Comparison of ENCODE assay signal across 6 cellular contexts in genomic region chr7:92942706-92943105, GRCh38.
DNase-seq lines count a peak whose midpoint lies in the region; ATAC-seq lines count a peak whose summit lies in the region.
"Not testable (repeated sequence)": the region's sequence is repeated elsewhere in the genome, so short reads cannot be mapped to it uniquely, and the experiment has no call there.

No MANE protein-coding gene starts in this region.

- not testable (repeated sequence) for H3K4me3 Mint-ChIP-seq in activated CD4-positive, alpha-beta T cell treated with anti-CD3 and anti-CD28 coated beads for 36 hours; activated T-cell treated with anti-CD3 and anti-CD28 coated beads, Interleukin-2, amount 50 U/mL, for 24 hours
- H3K4me3 Mint-ChIP-seq in activated T-helper 17 cell treated with anti-CD3 and anti-CD28 coated beads, Interleukin-2, amount 50 U/mL, for 72 hours, result peak overlapping the region; percentile 9

- peaks cover 13% of the 10 kb centered on the region for H3K4me1 Mint-ChIP-seq in activated CD4-positive, alpha-beta T cell treated with anti-CD3 and anti-CD28 coated beads for 36 hours
- not testable (repeated sequence) for H3K4me1 Mint-ChIP-seq in activated T-cell treated with anti-CD3 and anti-CD28 coated beads, Interleukin-2, amount 50 U/mL, for 24 hours (ENCODE audit: low read depth); activated T-helper 17 cell treated with anti-CD3 and anti-CD28 coated beads, Interleukin-2, amount 50 U/mL, for 72 hours

- POLR2A ChIA-PET in activated CD4-positive, alpha-beta T cell treated with anti-CD3 and anti-CD28 coated beads for 36 hours (lab: Charles Lee), result not testable (repeated sequence)

- peaks cover 39% of the 10 kb centered on the region for H3K9me3 Mint-ChIP-seq in activated CD4-positive, alpha-beta T cell treated with anti-CD3 and anti-CD28 coated beads for 36 hours (ENCODE audit: low read depth)
- H3K9me3 Mint-ChIP-seq in activated T-cell treated with anti-CD3 and anti-CD28 coated beads, Interleukin-2, amount 50 U/mL, for 24 hours, result peaks cover 38% of the 10 kb centered on the region
- peaks cover 33% of the 10 kb centered on the region for H3K9me3 Mint-ChIP-seq in activated T-helper 17 cell treated with anti-CD3 and anti-CD28 coated beads, Interleukin-2, amount 50 U/mL, for 72 hours
- H3K9me3 Mint-ChIP-seq in activated naive CD4-positive, alpha-beta T cell treated with anti-CD3 and anti-CD28 coated beads, Interleukin-2, amount 50 U/mL, for 72 hours, result peaks cover 33 to 58% of the 10 kb centered on the region in 2 donors

- ATAC-seq in activated CD4-positive, alpha-beta T cell treated with anti-CD3 and anti-CD28 coated beads for 36 hours, result peak; percentile 66
- peak; percentile 81 for ATAC-seq in activated T-helper 17 cell treated with anti-CD3 and anti-CD28 coated beads, Interleukin-2, amount 50 U/mL, for 72 hours (replicated peaks)
- ATAC-seq in activated naive CD4-positive, alpha-beta T cell treated with anti-CD3 and anti-CD28 coated beads, Interleukin-2, amount 50 U/mL, for 72 hours, result peak; percentile 49 to 78

- not testable (repeated sequence) for H3K27me3 Mint-ChIP-seq in activated CD4-positive, alpha-beta T cell treated with anti-CD3 and anti-CD28 coated beads for 36 hours; activated T-cell treated with anti-CD3 and anti-CD28 coated beads, Interleukin-2, amount 50 U/mL, for 24 hours; activated T-helper 17 cell treated with anti-CD3 and anti-CD28 coated beads, Interleukin-2, amount 50 U/mL, for 72 hours

- peaks cover 12% of the 10 kb centered on the region for H3K36me3 Mint-ChIP-seq in activated CD4-positive, alpha-beta T cell treated with anti-CD3 and anti-CD28 coated beads for 36 hours (ENCODE audit: low read depth)
- H3K36me3 Mint-ChIP-seq in activated T-cell treated with anti-CD3 and anti-CD28 coated beads, Interleukin-2, amount 50 U/mL, for 24 hours (ENCODE audit: low read depth); activated T-helper 17 cell treated with anti-CD3 and anti-CD28 coated beads, Interleukin-2, amount 50 U/mL, for 72 hours (ENCODE audit: low read depth): not testable (repeated sequence)
- H3K36me3 Mint-ChIP-seq in activated naive CD4-positive, alpha-beta T cell treated with anti-CD3 and anti-CD28 coated beads, Interleukin-2, amount 50 U/mL, for 72 hours, result peaks cover 26 to 64% of the 10 kb centered on the region in 2 donors

- CTCF ChIA-PET in activated CD4-positive, alpha-beta T cell treated with anti-CD3 and anti-CD28 coated beads for 36 hours (lab: Charles Lee), result interaction anchor here (0.6 to 0.7 kb wide), 2 partner anchors 55 to 87 kb away, joined by 3 read pairs; no protein-coding TSS in a partner anchor

- peak; percentile 30 for DNase-seq in activated CD4-positive, alpha-beta T cell treated with anti-CD3 and anti-CD28 coated beads for 36 hours
- DNase-seq in activated T-cell treated with anti-CD3 and anti-CD28 coated beads, Interleukin-2, amount 50 U/mL, for 24 hours; activated naive CD4-positive, alpha-beta T cell treated with anti-CD3 and anti-CD28 coated beads, Interleukin-2, amount 50 U/mL, for 72 hours (ENCODE audit: low spot score in 2 of 2): not testable (repeated sequence)
- peak; percentile 10 for DNase-seq in dedifferentiated amniotic fluid mesenchymal stem cell (ENCODE audit: extremely low spot score)
- peak; percentile 23 for DNase-seq in stimulated activated CD4-positive, alpha-beta T cell treated with anti-CD3 and anti-CD28 coated beads, Interleukin-4, amount 100 ng/mL, for 24 hours

- intact Hi-C loops in activated CD4-positive, alpha-beta T cell treated with anti-CD3 and anti-CD28 coated beads for 36 hours (cut with DNase I, micrococcal nuclease), result loop anchor here in 1 of 2 experiments (2.0 kb wide), 1 partner anchor 38 kb away; no protein-coding TSS in a partner anchor

- not testable (repeated sequence) for H3K27ac Mint-ChIP-seq in activated CD4-positive, alpha-beta T cell treated with anti-CD3 and anti-CD28 coated beads for 36 hours; activated T-helper 17 cell treated with anti-CD3 and anti-CD28 coated beads, Interleukin-2, amount 50 U/mL, for 72 hours
- peak overlapping the region; percentile 55 for H3K27ac Mint-ChIP-seq in activated T-cell treated with anti-CD3 and anti-CD28 coated beads, Interleukin-2, amount 50 U/mL, for 24 hours
- peak overlapping the region in 1 of 2 donors; percentile 40 for H3K27ac Mint-ChIP-seq in activated naive CD4-positive, alpha-beta T cell treated with anti-CD3 and anti-CD28 coated beads, Interleukin-2, amount 50 U/mL, for 72 hours
